Comparison of ENCODE assay signal across 20 cellular contexts in the genomic region with DNA sequence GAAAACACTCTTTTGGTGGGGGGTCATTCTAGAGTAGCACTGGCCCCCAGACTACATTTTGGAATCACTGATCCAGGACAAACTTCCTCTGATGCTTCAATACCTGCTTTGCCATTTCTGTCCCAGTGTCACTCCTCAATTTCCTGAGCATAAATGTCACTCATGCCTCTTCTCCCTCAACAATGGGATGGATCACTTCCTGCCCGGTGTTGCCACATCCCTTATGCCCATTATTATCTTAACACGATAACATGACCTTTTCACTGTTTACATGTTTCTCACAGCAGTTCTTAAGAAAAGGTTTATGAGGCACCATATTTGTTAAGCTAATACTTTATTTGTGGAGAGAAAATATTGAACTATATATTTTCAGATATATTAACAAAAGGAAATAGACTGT. TPM values are rescaled to one million over a fixed set of nuclear protein-coding genes. Genes with fewer than 3 reads are reported as not detected.
A peak's percentile ranks its signal among the peaks of the same experiment; 100 is the strongest.
DNase-seq lines count a peak whose midpoint lies in the region; ATAC-seq and TF ChIP-seq lines count a peak whose summit lies in the region.
"Had no signal": no experiment of that assay in that cellular context is flagged by ENCODE, and none has a peak within 500 bp of the region (broad histone marks: within the 10 kb centered on the region; RNA-seq: fewer than 3 reads in every experiment).

No MANE protein-coding gene starts in this region.

- no peak overlapping the region for H3K4me2 ChIP-seq in PC-3 (ENCODE audit: low read length)
- H3K4me2 ChIP-seq: BLaER1 had no signal

- POLR2A ChIA-PET in PC-3 (lab: Charles Lee; ENCODE audit: unreplicated experiment): no interaction called here

- H3F3A ChIP-seq in PC-3 (ENCODE audit: low read length, unreplicated experiment): no peaks in the 10 kb centered on the region

- H3K36me3 ChIP-seq in PC-3 (ENCODE audit: low read depth, low read length): no peaks in the 10 kb centered on the region
- no peaks in the 10 kb centered on the region for H3K36me3 ChIP-seq in lower lobe of right lung
- H3K36me3 ChIP-seq: BLaER1 had no signal

- peaks cover 24% of the 10 kb centered on the region for H3K9me3 Mint-ChIP-seq in nephron progenitor cell
- H3K9me3 Mint-ChIP-seq: HFFc6 had no signal

- H3K79me2 ChIP-seq in PC-3 (ENCODE audit: low read length): no peaks in the 10 kb centered on the region

- H3K27me3 Mint-ChIP-seq in nephron progenitor cell (ENCODE audit: low read depth, poor library complexity): peaks cover 6% of the 10 kb centered on the region

- no peaks in the 10 kb centered on the region for H3K4me1 Mint-ChIP-seq in nephron progenitor cell

- peaks cover 5% of the 10 kb centered on the region; the same call in 1 of the 2 replicates for H3K27me3 ChIP-seq in PC-3 (ENCODE audit: low read length)
- no peaks in the 10 kb centered on the region for H3K27me3 ChIP-seq in lower lobe of right lung (ENCODE audit: low read depth)
- H3K27me3 ChIP-seq: BLaER1 had no signal

- ATAC-seq in PC-3 (no peak), lower lobe of right lung (no peak), GM21723 (IDR thresholded peaks at IDR 0.05; ENCODE audit: unreplicated experiment) (no peak)

- no peak overlapping the region for H3K4me3 Mint-ChIP-seq in nephron progenitor cell
- H3K4me3 Mint-ChIP-seq: CD8-positive, alpha-beta memory T cell; HFFc6 had no signal

- H3K36me3 Mint-ChIP-seq in nephron progenitor cell (ENCODE audit: low read depth): no peaks in the 10 kb centered on the region

- H3K9me3 ChIP-seq in PC-3 (ENCODE audit: low read length) (no peaks in the 10 kb centered on the region), lower lobe of right lung (no peaks in the 10 kb centered on the region)

- H4K20me1 ChIP-seq in PC-3 (ENCODE audit: low read length): no peaks in the 10 kb centered on the region
- H4K20me1 ChIP-seq: BLaER1 had no signal

- no peak for TF ChIP-seq CTCF in PC-3 (conservative IDR thresholded peaks at IDR 0.05; ENCODE audit: low read depth, low read length)
- TF ChIP-seq CTCF in nephron progenitor cell (IDR thresholded peaks at IDR 0.05): no peak
- no peak for TF ChIP-seq CTCF in lower lobe of right lung (IDR thresholded peaks at IDR 0.05)

- intact Hi-C loops in PC-3 (cut with micrococcal nuclease) (no loop called here), lower lobe of right lung (cut with DNase I) (no loop called here)

- H2AFZ ChIP-seq in PC-3 (ENCODE audit: low read length): no peak overlapping the region

- H3K4me3 ChIP-seq in PC-3 (ENCODE audit: low read length) (no peak overlapping the region), lower lobe of right lung (no peak overlapping the region)
- H3K4me3 ChIP-seq: BLaER1 had no signal

- DNase-seq in DMS153 treated with DMSO at 0.1 percent for 48 hours (lab: John Stamatoyannopoulos, UW; ENCODE audit: unreplicated experiment): peak; percentile 18
- DNase-seq in PC-3: peak; percentile 26
- DNase-seq in dermis microvascular lymphatic vessel endothelial cell (ENCODE audit: low read depth in 2 of 2): peak; percentile 17 to 18
- DNase-seq in nephron progenitor cell: no peak
- no peak for DNase-seq in putamen (ENCODE audit: low spot score)
- DNase-seq in lower lobe of right lung: no peak
- DNase-seq: 8988T; AML-193; Caco-2; CD8-positive, alpha-beta memory T cell; DMS79 treated with DMSO at 0.1 percent for 48 hours; EL; HCEC 1CT; HFFc6; IMR-90; KG1 had no signal

- H3K9me2 ChIP-seq in PC-3 (replicated peaks; ENCODE audit: low read length): no peaks in the 10 kb centered on the region; the same call in 1 of the 2 replicates

- CTCF ChIA-PET in PC-3 (lab: Charles Lee): no interaction called here

- BruUV-seq in PC-3 (replicated peaks; lab: Mats Ljungman, UMichigan): no TSS peak

- H3K9ac ChIP-seq in PC-3 (ENCODE audit: low read length): no peak overlapping the region
- H3K9ac ChIP-seq: BLaER1 had no signal

- H3K27ac ChIP-seq in PC-3 (ENCODE audit: low read length): no peak overlapping the region
- H3K27ac ChIP-seq in lower lobe of right lung: no peak overlapping the region
- H3K27ac ChIP-seq: BLaER1 had no signal

- H3K4me1 ChIP-seq in PC-3 (ENCODE audit: insufficient read depth, low read length) (no peaks in the 10 kb centered on the region), lower lobe of right lung (no peaks in the 10 kb centered on the region)
- H3K4me1 ChIP-seq: BLaER1, Caco-2 had no signal

- peak overlapping the region; percentile 13 for H3K27ac Mint-ChIP-seq in nephron progenitor cell
- H3K27ac Mint-ChIP-seq: CD8-positive, alpha-beta memory T cell; HFFc6 had no signal

RNA-seq across cellular contexts. Expression of gene ITLN1, which starts 3.9 kb away (rescaled TPM):
- total RNA-seq in PC-3 (2014; rRNA removed) (not detected in 2 replicates), dermis microvascular lymphatic vessel endothelial cell (not detected in 2 replicates), lower lobe of right lung (2.7 TPM)
- total RNA-seq: Caco-2; CD8-positive, alpha-beta memory T cell; H4; HFFc6; HT-29; IMR-90 had no signal

RNA-seq across cellular contexts. Expression of gene CD244, which starts 26.2 kb away (rescaled TPM):
- total RNA-seq in PC-3 (2014; rRNA removed) (not detected in 2 replicates), dermis microvascular lymphatic vessel endothelial cell (not detected in 2 replicates), lower lobe of right lung (4.5 TPM)
- total RNA-seq: H4, HFFc6, HT-29, IMR-90 had no signal

Comparison
In these comparisons a context has a peak if more than half of its experiments do, and no peak if none do; other contexts are left out.
1. DNase-seq: peak in DMS153 treated with DMSO at 0.1 percent for 48 hours (single experiment), PC-3 (single experiment) and dermis microvascular lymphatic vessel endothelial cell (2 of 2); none in nephron progenitor cell (single experiment), putamen (single experiment) and lower lobe of right lung (single experiment).